ENCODE assay signal across 23 cellular contexts in the genomic region with DNA sequence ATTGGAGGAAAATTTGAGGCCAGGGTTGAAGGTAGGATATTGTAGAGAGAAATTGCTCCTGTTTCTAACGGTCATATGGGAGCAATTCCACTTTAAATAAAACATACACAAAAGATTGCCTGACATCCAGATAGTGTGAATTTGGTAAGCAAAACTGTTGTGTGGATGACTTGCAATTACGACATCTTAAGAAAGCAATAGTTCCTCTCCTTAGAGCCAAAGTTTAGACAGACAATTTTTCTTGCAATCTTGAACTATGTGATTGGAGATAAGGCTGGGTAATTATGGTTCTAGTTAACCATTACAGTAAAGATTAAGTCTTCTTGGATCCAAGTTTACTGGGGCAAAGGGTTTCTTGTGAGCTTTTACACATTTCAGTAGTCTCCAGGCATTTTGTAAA.
DNase-seq lines count a peak whose midpoint lies in the region; ATAC-seq, FAIRE-seq and TF ChIP-seq lines count a peak whose summit lies in the region.
"Had no signal": no experiment of that assay in that cellular context is flagged by ENCODE, and none has a peak within 500 bp of the region (broad histone marks: within the 10 kb centered on the region; RNA-seq: fewer than 3 reads in every experiment).

No MANE protein-coding gene starts in this region.

- H3K36me3 ChIP-seq in PC-3 (ENCODE audit: low read depth, low read length) (no peaks in the 10 kb centered on the region), lower lobe of right lung (no peaks in the 10 kb centered on the region)
- H3K36me3 ChIP-seq: BLaER1 treated with 17β-estradiol and CSF1 and Interleukin-3, amounts not matched to agents 10 nM and 100 nM; SJSA1 had no signal

- H3K9me2 ChIP-seq in PC-3 (replicated peaks; ENCODE audit: low read length) = no peaks in the 10 kb centered on the region

- H3K27ac Mint-ChIP-seq in T-cell = no peak overlapping the region
- H3K27ac Mint-ChIP-seq: CD8-positive, alpha-beta T cell had no signal

- peak overlapping the region; percentile 36 for H2AFZ ChIP-seq in PC-3 (ENCODE audit: low read length)

- H3K9me3 ChIP-seq in PC-3 (ENCODE audit: low read length) = no peaks in the 10 kb centered on the region
- H3K9me3 ChIP-seq in lower lobe of right lung = no peaks in the 10 kb centered on the region
- H3K9me3 ChIP-seq: BLaER1 treated with 17β-estradiol and CSF1 and Interleukin-3, amounts not matched to agents 10 nM and 100 nM; SJSA1 had no signal

- peak; percentile 27 for FAIRE-seq in H54 (lab: Jason Lieb, UNC)
- FAIRE-seq: GM18507, GM19239, H1 had no signal

- H3K4me3 ChIP-seq in PC-3 (ENCODE audit: low read length) (no peak overlapping the region), choroid plexus epithelial cell (ENCODE audit: low read depth, low read length) (no peak overlapping the region), lower lobe of right lung (no peak overlapping the region)
- H3K4me3 ChIP-seq: BLaER1 treated with 17β-estradiol and CSF1 and Interleukin-3, amounts not matched to agents 10 nM and 100 nM; SJSA1 had no signal

- CTCF ChIA-PET in PC-3 (lab: Charles Lee) = no interaction called here
- CTCF ChIA-PET in T-cell (lab: Charles Lee) = no interaction called here

- no peaks in the 10 kb centered on the region for H3K27me3 Mint-ChIP-seq in T-cell
- H3K27me3 Mint-ChIP-seq: IgD-negative memory B cell had no signal

- H4K20me1 ChIP-seq in PC-3 (ENCODE audit: low read length) = no peaks in the 10 kb centered on the region
- H4K20me1 ChIP-seq: BLaER1 treated with 17β-estradiol and CSF1 and Interleukin-3, amounts not matched to agents 10 nM and 100 nM had no signal

- H3F3A ChIP-seq in PC-3 (ENCODE audit: low read length, unreplicated experiment) = no peaks in the 10 kb centered on the region

- no TSS peak for BruUV-seq in PC-3 (replicated peaks; lab: Mats Ljungman, UMichigan)

- no peak for ATAC-seq in PC-3
- no peak for ATAC-seq in lower lobe of right lung
- ATAC-seq in T-cell (replicated peaks in 1 of 4) = no peak
- ATAC-seq: CD8-positive, alpha-beta T cell had no signal

- H3K27ac ChIP-seq in PC-3 (ENCODE audit: low read length) (no peak overlapping the region), lower lobe of right lung (no peak overlapping the region)
- H3K27ac ChIP-seq: BLaER1 treated with 17β-estradiol and CSF1 and Interleukin-3, amounts not matched to agents 10 nM and 100 nM; RWPE1; SJSA1 had no signal

- no peaks in the 10 kb centered on the region for H3K79me2 ChIP-seq in PC-3 (ENCODE audit: low read length)

- in situ Hi-C loops in ACHN (cut with HindIII; ENCODE audit: low pct_ligation_motif_present, low pct_unique_long_range_greater_than_20kb, low sequenced_read_pairs) = no loop called here

- no peak for TF ChIP-seq CTCF in PC-3 (conservative IDR thresholded peaks at IDR 0.05; ENCODE audit: low read depth, low read length)
- TF ChIP-seq CTCF in choroid plexus epithelial cell (conservative IDR thresholded peaks at IDR 0.05; ENCODE audit: low read depth, low read length) = no peak
- no peak for TF ChIP-seq CTCF in lower lobe of right lung (IDR thresholded peaks at IDR 0.05)

- no peak overlapping the region for H3K9ac ChIP-seq in PC-3 (ENCODE audit: low read length)
- H3K9ac ChIP-seq: BLaER1 treated with 17β-estradiol and CSF1 and Interleukin-3, amounts not matched to agents 10 nM and 100 nM had no signal

- H3K4me2 ChIP-seq in PC-3 (ENCODE audit: low read length) = 0 out of 2 replicates have a peak overlapping the region, but pooled peaks have one; percentile 29
- H3K4me2 ChIP-seq: BLaER1 treated with 17β-estradiol and CSF1 and Interleukin-3, amounts not matched to agents 10 nM and 100 nM had no signal

- H3K27me3 ChIP-seq in PC-3 (ENCODE audit: low read length) (no peaks in the 10 kb centered on the region), lower lobe of right lung (ENCODE audit: low read depth) (no peaks in the 10 kb centered on the region)
- H3K27me3 ChIP-seq: BLaER1 treated with 17β-estradiol and CSF1 and Interleukin-3, amounts not matched to agents 10 nM and 100 nM; SJSA1 had no signal

- DNase-seq in H54 (ENCODE audit: insufficient read length, low spot score) (no peak), PC-3 (no peak), choroid plexus epithelial cell (ENCODE audit: low read depth) (peak; percentile 59), kidney tubule cell (ENCODE audit: low spot score) (peak; percentile 6), lower lobe of right lung (no peak), T-cell (no peak), ACHN (no peak)
- DNase-seq: CD8-positive, alpha-beta T cell; DMS53; GDM1; Karpas-422; NCI-H1694; NCI-H2081 treated with DMSO at 0.1 percent for 48 hours; NCI-H2171 treated with DMSO at 0.1 percent for 48 hours; NCI-H446; NCI-H526 had no signal

- POLR2A ChIA-PET in PC-3 (lab: Charles Lee; ENCODE audit: unreplicated experiment) (no interaction called here), T-cell (lab: Charles Lee) (no interaction called here)

- H3K36me3 Mint-ChIP-seq in T-cell = no peaks in the 10 kb centered on the region
- H3K36me3 Mint-ChIP-seq: CD8-positive, alpha-beta T cell; IgD-negative memory B cell had no signal

- H3K4me1 Mint-ChIP-seq in T-cell = no peaks in the 10 kb centered on the region
- H3K4me1 Mint-ChIP-seq: IgD-negative memory B cell had no signal

- H3K4me1 ChIP-seq in PC-3 (ENCODE audit: insufficient read depth, low read length) = peaks cover 12% of the 10 kb centered on the region
- no peaks in the 10 kb centered on the region for H3K4me1 ChIP-seq in lower lobe of right lung
- H3K4me1 ChIP-seq: BLaER1 treated with 17β-estradiol and CSF1 and Interleukin-3, amounts not matched to agents 10 nM and 100 nM; SJSA1 had no signal

- no peak overlapping the region for H3K4me3 Mint-ChIP-seq in T-cell
- H3K4me3 Mint-ChIP-seq: CD8-positive, alpha-beta T cell; IgD-negative memory B cell had no signal

- peaks cover 5 to 32% (median 21%) of the 10 kb centered on the region in 3 donors for H3K9me3 Mint-ChIP-seq in T-cell

- no peak for TF ChIP-seq POLR2A in H54 (IDR thresholded peaks at IDR 0.05; ENCODE audit: low read depth, low read length)

- intact Hi-C loops in PC-3 (cut with micrococcal nuclease) (no loop called here), lower lobe of right lung (cut with DNase I) (no loop called here)

Comparison
In these comparisons a context has a peak if more than half of its experiments do, and no peak if none do; other contexts are left out.
1. DNase-seq: peak in choroid plexus epithelial cell (single experiment) and kidney tubule cell (single experiment); none in H54 (single experiment), PC-3 (single experiment), lower lobe of right lung (single experiment), T-cell (0 of 34) and ACHN (single experiment).